ENCODE assay signal across 18 cellular contexts in the genomic region with DNA sequence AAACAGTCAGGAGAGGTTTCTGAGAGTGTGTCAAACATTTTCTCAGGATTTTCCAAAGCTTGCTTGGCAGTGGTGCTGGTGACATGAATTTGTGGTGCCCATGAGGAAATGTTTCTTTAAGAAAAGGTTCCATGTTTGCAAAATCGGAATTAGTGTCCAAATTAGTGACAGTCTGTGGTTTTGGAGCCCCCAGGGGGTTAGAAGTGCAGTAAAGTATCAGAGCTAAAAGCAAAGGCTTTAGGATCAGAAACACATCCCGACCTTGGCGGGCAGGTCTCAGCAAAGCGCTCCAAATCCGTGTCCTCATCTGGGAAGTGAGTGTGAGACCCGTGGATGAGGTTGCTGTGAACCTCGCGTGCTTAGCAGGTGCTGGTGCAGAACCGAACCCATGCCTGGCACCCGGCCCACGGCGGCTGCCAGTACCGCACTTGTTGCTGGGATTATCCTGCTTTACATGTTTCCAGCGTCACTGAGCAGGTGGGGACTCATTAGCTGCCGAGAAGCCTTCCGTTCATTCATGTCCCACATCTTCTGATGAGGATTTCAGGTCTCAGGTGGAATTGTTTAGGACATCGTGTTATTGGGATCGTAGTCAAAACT.
A peak's percentile ranks its signal among the peaks of the same experiment; 100 is the strongest.
DNase-seq lines count a peak whose midpoint lies in the region; ATAC-seq and TF ChIP-seq lines count a peak whose summit lies in the region.
"Had no signal": no experiment of that assay in that cellular context is flagged by ENCODE, and none has a peak within 500 bp of the region (broad histone marks: within the 10 kb centered on the region; RNA-seq: fewer than 3 reads in every experiment).

No MANE protein-coding gene starts in this region.

- no peaks in the 10 kb centered on the region for H3K79me2 ChIP-seq in GM23248 (ENCODE audit: insufficient read depth)

- H4K20me1 ChIP-seq in GM23248 (ENCODE audit: insufficient read depth), result no peaks in the 10 kb centered on the region

- peak overlapping the region; percentile 86 for H3K27ac Mint-ChIP-seq in nephron progenitor cell
- H3K27ac Mint-ChIP-seq: HFFc6; stimulated activated effector memory CD8-positive, alpha-beta T cell treated with anti-CD3 and anti-CD28 coated beads, Interleukin-12 subunit alpha, Interleukin-12 subunit beta, amount 100 ng/mL, for 72 hours; T-helper 2 cell treated with Interferon-gamma antibody and Interleukin-4, amounts not matched to agents 5 μg/mL and 100 μg/mL, for 36 hours had no signal

- H3K9me2 ChIP-seq in GM23248 (ENCODE audit: insufficient read depth), result no peaks in the 10 kb centered on the region

- ATAC-seq in left cardiac atrium (no peak), aorta (ENCODE audit: low FRiP score) (peak; percentile 27), GM19351 (IDR thresholded peaks at IDR 0.05; ENCODE audit: unreplicated experiment) (no peak)

- no peak overlapping the region for H3K4me3 Mint-ChIP-seq in nephron progenitor cell
- H3K4me3 Mint-ChIP-seq: HFFc6; immature natural killer cell; stimulated activated effector memory CD8-positive, alpha-beta T cell treated with anti-CD3 and anti-CD28 coated beads, Interleukin-12 subunit alpha, Interleukin-12 subunit beta, amount 100 ng/mL, for 72 hours; T-helper 2 cell treated with Interferon-gamma antibody and Interleukin-4, amounts not matched to agents 5 μg/mL and 100 μg/mL, for 36 hours had no signal

- DNase-seq in cardiac muscle cell (ENCODE audit: low read depth in 1 of 2, low spot score in 1 of 2), result no peak
- no peak for DNase-seq in left cardiac atrium
- DNase-seq in colonic mucosa, result peak; percentile 3
- DNase-seq in nephron progenitor cell, result no peak
- DNase-seq in aorta, result peak in 1 of 2 donors; percentile 75
- no peak for DNase-seq in GM13976 (ENCODE audit: low spot score)
- no peak for DNase-seq in GM23248
- DNase-seq: activated CD4-positive, alpha-beta T cell treated with anti-CD3 and anti-CD28 coated beads for 1 hour; activated T-cell treated with anti-CD3 and anti-CD28 coated beads, Interleukin-2, amount 50 U/mL, for 1 hour; HFFc6; immature natural killer cell; NCI-H1105; NK-92 treated with Interleukin-12 subunit alpha and Interleukin-12 subunit beta, amount 100 ng/mL, for 24 hours; SHP77 had no signal

- no peak for TF ChIP-seq CTCF in cardiac muscle cell (IDR thresholded peaks at IDR 0.05; ENCODE audit: low read depth, low read length)
- TF ChIP-seq CTCF in colonic mucosa (IDR thresholded peaks at IDR 0.05), result no peak
- no peak for TF ChIP-seq CTCF in nephron progenitor cell (IDR thresholded peaks at IDR 0.05)
- TF ChIP-seq CTCF in GM13976 (IDR thresholded peaks at IDR 0.05; ENCODE audit: borderline replicate concordance, control extremely low read depth, extremely low read depth, insufficient read depth, missing control alignments), result no peak

- H3K4me3 ChIP-seq in cardiac muscle cell (no peak overlapping the region), colonic mucosa (no peak overlapping the region), aorta (ENCODE audit: low read length in 2 of 2) (no peak overlapping the region), GM23248 (no peak overlapping the region)
- H3K4me3 ChIP-seq: skin epidermis had no signal

- H3K4me2 ChIP-seq in GM23248 (ENCODE audit: unreplicated experiment), result no peak overlapping the region

- H3K4me1 Mint-ChIP-seq in nephron progenitor cell, result peaks cover 23% of the 10 kb centered on the region
- H3K4me1 Mint-ChIP-seq: immature natural killer cell; stimulated activated effector memory CD8-positive, alpha-beta T cell treated with anti-CD3 and anti-CD28 coated beads, Interleukin-12 subunit alpha, Interleukin-12 subunit beta, amount 100 ng/mL, for 72 hours had no signal

- in situ Hi-C loops in GM13976 (cut with MboI; ENCODE audit: low sequenced_read_pairs, unreplicated experiment), result no loop called here
- in situ Hi-C loops in GM23248 (cut with MboI), result no loop called here

- H3K9me3 ChIP-seq in cardiac muscle cell (ENCODE audit: low read depth) (no peaks in the 10 kb centered on the region), colonic mucosa (no peaks in the 10 kb centered on the region), aorta (ENCODE audit: control insufficient read depth, low read length) (peaks cover 5% of the 10 kb centered on the region), GM23248 (ENCODE audit: low read depth) (no peaks in the 10 kb centered on the region)

- peaks cover 17% of the 10 kb centered on the region for H3K9me3 Mint-ChIP-seq in nephron progenitor cell
- H3K9me3 Mint-ChIP-seq: T-helper 2 cell treated with Interferon-gamma antibody and Interleukin-4, amounts not matched to agents 5 μg/mL and 100 μg/mL, for 36 hours had no signal

- H3K9ac ChIP-seq in colonic mucosa (ENCODE audit: low read depth in 2 of 2, low read length in 2 of 2), result no peak overlapping the region
- H3K9ac ChIP-seq in GM23248, result no peak overlapping the region

- H3K4me1 ChIP-seq in cardiac muscle cell (ENCODE audit: low read depth) (peaks cover 6% of the 10 kb centered on the region), colonic mucosa (no peaks in the 10 kb centered on the region), aorta (ENCODE audit: control insufficient read depth in 1 of 2, insufficient read depth in 2 of 2, low read length in 2 of 2) (no peaks in the 10 kb centered on the region), GM23248 (ENCODE audit: insufficient read depth) (no peaks in the 10 kb centered on the region)

- H3K27me3 Mint-ChIP-seq in nephron progenitor cell (ENCODE audit: low read depth, poor library complexity), result peaks cover 3% of the 10 kb centered on the region

- intact Hi-C loops in left cardiac atrium (cut with DNase I) (no loop called here), colonic mucosa (cut with DNase I) (no loop called here), aorta (cut with DNase I) (no loop called here)

- no peak overlapping the region for H2AFZ ChIP-seq in GM23248

- H3K36me3 ChIP-seq in cardiac muscle cell (no peaks in the 10 kb centered on the region), colonic mucosa (no peaks in the 10 kb centered on the region), aorta (ENCODE audit: control insufficient read depth in 1 of 2, insufficient read depth in 2 of 2, low read length in 1 of 2) (no peaks in the 10 kb centered on the region), GM23248 (ENCODE audit: low read depth) (no peaks in the 10 kb centered on the region)

- 40 to 54% methylated on average over 18 of the region's 18 CpGs for WGBS in aorta, 2 donors
- 30 to 36% methylated on average over 17 to 18 of the region's 18 CpGs for WGBS in GM23248 (ENCODE audit: low coverage in 1 of 2, low lambda C conversion rate in 2 of 2, missing lambda C conversion rate in 2 of 2), 2 experiments

- no peaks in the 10 kb centered on the region for H3K27me3 ChIP-seq in cardiac muscle cell
- no peaks in the 10 kb centered on the region for H3K27me3 ChIP-seq in colonic mucosa
- H3K27me3 ChIP-seq in aorta (ENCODE audit: control insufficient read depth in 1 of 2, insufficient read depth in 2 of 2, low read length in 1 of 2), result no peaks in the 10 kb centered on the region
- H3K27me3 ChIP-seq in GM23248 (replicated peaks; ENCODE audit: insufficient read depth), result no peaks in the 10 kb centered on the region

- H3K36me3 Mint-ChIP-seq in nephron progenitor cell (ENCODE audit: low read depth), result no peaks in the 10 kb centered on the region
- H3K36me3 Mint-ChIP-seq: immature natural killer cell; stimulated activated effector memory CD8-positive, alpha-beta T cell treated with anti-CD3 and anti-CD28 coated beads, Interleukin-12 subunit alpha, Interleukin-12 subunit beta, amount 100 ng/mL, for 72 hours had no signal

- H3K27ac ChIP-seq in cardiac muscle cell (peak overlapping the region; percentile 28), colonic mucosa (no peak overlapping the region), aorta (ENCODE audit: low read depth in 1 of 2, low read length in 2 of 2) (no peak overlapping the region), GM23248 (no peak overlapping the region)
- H3K27ac ChIP-seq: skin epidermis had no signal

- peaks cover 21% of the 10 kb centered on the region; the same call in 1 of the 2 replicates for H3F3A ChIP-seq in GM23248 (ENCODE audit: insufficient read depth)
